ENCODE assay signal across 11 cellular contexts in genomic region chr12:44848771-44849085, GRCh38. TPM values are rescaled to one million over a fixed set of nuclear protein-coding genes. Genes with fewer than 3 reads are reported as not detected.
A peak's percentile ranks its signal among the peaks of the same experiment; 100 is the strongest.
DNase-seq lines count a peak whose midpoint lies in the region; ATAC-seq lines count a peak whose summit lies in the region.
"Had no signal": no experiment of that assay in that cellular context is flagged by ENCODE, and none has a peak within 500 bp of the region (broad histone marks: within the 10 kb centered on the region; RNA-seq: fewer than 3 reads in every experiment).

No MANE protein-coding gene starts in this region.

- H3K4me3 ChIP-seq in SJCRH30 = no peak overlapping the region
- H3K4me3 ChIP-seq: A549 had no signal

- H3K27ac ChIP-seq in SJCRH30 = no peak overlapping the region
- H3K27ac ChIP-seq: A549, foreskin keratinocyte had no signal

- peak; percentile 51 for ATAC-seq in GM21619 (IDR thresholded peaks at IDR 0.05; ENCODE audit: unreplicated experiment)
- peak; percentile 56 for ATAC-seq in HG03439 (IDR thresholded peaks at IDR 0.05; ENCODE audit: unreplicated experiment)
- peak in 1 of 2 donors; percentile 51 for ATAC-seq in natural killer cell treated with Interleukin-12 subunit alpha and Interleukin-12 subunit beta and Interleukin-15 and Interleukin-18, amount 100 ng/mL, for 72 hours
- ATAC-seq: A549, foreskin keratinocyte had no signal

- H3K36me3 Mint-ChIP-seq in activated CD4-positive, alpha-beta T cell treated with anti-CD3 and anti-CD28 coated beads, Interleukin-2, amount 10 ng/mL, durations not matched to agents 24 days and 14 days (ENCODE audit: low read depth) = peaks cover 5% of the 10 kb centered on the region
- H3K36me3 Mint-ChIP-seq in natural killer cell treated with Interleukin-12 subunit alpha and Interleukin-12 subunit beta and Interleukin-15 and Interleukin-18, amount 100 ng/mL, for 72 hours = no peaks in the 10 kb centered on the region

- DNase-seq in activated CD4-positive, alpha-beta T cell treated with anti-CD3 and anti-CD28 coated beads, Interleukin-2, amount 10 ng/mL, durations not matched to agents 24 days and 14 days = no peak
- no peak for DNase-seq in activated CD4-positive, alpha-beta T cell treated with anti-CD3 and anti-CD28 coated beads, Interleukin-2, amount 50 U/mL, for 4 hours
- DNase-seq in natural killer cell treated with Interleukin-12 subunit alpha and Interleukin-12 subunit beta and Interleukin-15 and Interleukin-18, amount 100 ng/mL, for 72 hours (ENCODE audit: low spot score) = no peak
- no peak for DNase-seq in NCI-H1105 (lab: John Stamatoyannopoulos, UW)
- no peak for DNase-seq in NCI-H2171 (lab: John Stamatoyannopoulos, UW)
- DNase-seq in SJCRH30 = no peak
- DNase-seq: foreskin keratinocyte, NCI-H446 had no signal

- H3K27me3 ChIP-seq in SJCRH30 = no peaks in the 10 kb centered on the region; the same call in 1 of the 2 replicates

- no peaks in the 10 kb centered on the region for H3K9me3 Mint-ChIP-seq in activated CD4-positive, alpha-beta T cell treated with anti-CD3 and anti-CD28 coated beads, Interleukin-2, amount 10 ng/mL, durations not matched to agents 24 days and 14 days
- H3K9me3 Mint-ChIP-seq in natural killer cell treated with Interleukin-12 subunit alpha and Interleukin-12 subunit beta and Interleukin-15 and Interleukin-18, amount 100 ng/mL, for 72 hours = no peaks in the 10 kb centered on the region

- H3K27me3 Mint-ChIP-seq in activated CD4-positive, alpha-beta T cell treated with anti-CD3 and anti-CD28 coated beads, Interleukin-2, amount 10 ng/mL, durations not matched to agents 24 days and 14 days = no peaks in the 10 kb centered on the region
- peaks cover 0 to 2% of the 10 kb centered on the region in 2 donors for H3K27me3 Mint-ChIP-seq in natural killer cell treated with Interleukin-12 subunit alpha and Interleukin-12 subunit beta and Interleukin-15 and Interleukin-18, amount 100 ng/mL, for 72 hours

- H3K27ac Mint-ChIP-seq in activated CD4-positive, alpha-beta T cell treated with anti-CD3 and anti-CD28 coated beads, Interleukin-2, amount 10 ng/mL, durations not matched to agents 24 days and 14 days = peak overlapping the region; percentile 96
- H3K27ac Mint-ChIP-seq in natural killer cell treated with Interleukin-12 subunit alpha and Interleukin-12 subunit beta and Interleukin-15 and Interleukin-18, amount 100 ng/mL, for 72 hours = peak overlapping the region; percentile 85 to 91

- peaks cover 56% of the 10 kb centered on the region for H3K4me1 Mint-ChIP-seq in activated CD4-positive, alpha-beta T cell treated with anti-CD3 and anti-CD28 coated beads, Interleukin-2, amount 10 ng/mL, durations not matched to agents 24 days and 14 days
- H3K4me1 Mint-ChIP-seq in natural killer cell treated with Interleukin-12 subunit alpha and Interleukin-12 subunit beta and Interleukin-15 and Interleukin-18, amount 100 ng/mL, for 72 hours (ENCODE audit: low read depth in 2 of 2) = peaks cover 16 to 24% of the 10 kb centered on the region in 2 donors

- no peaks in the 10 kb centered on the region for H3K9me3 ChIP-seq in SJCRH30 (replicated peaks)
- H3K9me3 ChIP-seq: A549 had no signal

- intact Hi-C loops in activated CD4-positive, alpha-beta T cell treated with anti-CD3 and anti-CD28 coated beads, Interleukin-2, amount 10 ng/mL, durations not matched to agents 24 days and 14 days (cut with micrococcal nuclease) = loop anchor here (1.0 to 10.0 kb wide), 5 partner anchors 10 to 876 kb away; partner anchors contain the start of gene ARID2

- H3K4me3 Mint-ChIP-seq in activated CD4-positive, alpha-beta T cell treated with anti-CD3 and anti-CD28 coated beads, Interleukin-2, amount 10 ng/mL, durations not matched to agents 24 days and 14 days = peak overlapping the region; percentile 74
- H3K4me3 Mint-ChIP-seq in natural killer cell treated with Interleukin-12 subunit alpha and Interleukin-12 subunit beta and Interleukin-15 and Interleukin-18, amount 100 ng/mL, for 72 hours = peak overlapping the region; percentile 50

- no peaks in the 10 kb centered on the region for H3K36me3 ChIP-seq in SJCRH30

- H3K4me1 ChIP-seq in SJCRH30 = no peaks in the 10 kb centered on the region
- H3K4me1 ChIP-seq: A549, foreskin keratinocyte had no signal

RNA-seq across cellular contexts. Expression of gene NELL2, which starts 27.4 kb away (rescaled TPM):
- total RNA-seq in activated CD4-positive, alpha-beta T cell treated with anti-CD3 and anti-CD28 coated beads, Interleukin-2, amount 10 ng/mL, durations not matched to agents 24 days and 14 days = 20.0 and 27.5 TPM in 2 replicates
- total RNA-seq in natural killer cell treated with Interleukin-12 subunit alpha and Interleukin-12 subunit beta and Interleukin-15 and Interleukin-18, amount 100 ng/mL, for 72 hours = 1 to 10 TPM; 1.6 to 2.6 TPM
- total RNA-seq in SJCRH30 (2014; rRNA removed; shearing (Covaris generic)) = 2.7 and 4.8 TPM in 2 replicates
